ENCODE assay signal across 8 cellular contexts in the genomic region with DNA sequence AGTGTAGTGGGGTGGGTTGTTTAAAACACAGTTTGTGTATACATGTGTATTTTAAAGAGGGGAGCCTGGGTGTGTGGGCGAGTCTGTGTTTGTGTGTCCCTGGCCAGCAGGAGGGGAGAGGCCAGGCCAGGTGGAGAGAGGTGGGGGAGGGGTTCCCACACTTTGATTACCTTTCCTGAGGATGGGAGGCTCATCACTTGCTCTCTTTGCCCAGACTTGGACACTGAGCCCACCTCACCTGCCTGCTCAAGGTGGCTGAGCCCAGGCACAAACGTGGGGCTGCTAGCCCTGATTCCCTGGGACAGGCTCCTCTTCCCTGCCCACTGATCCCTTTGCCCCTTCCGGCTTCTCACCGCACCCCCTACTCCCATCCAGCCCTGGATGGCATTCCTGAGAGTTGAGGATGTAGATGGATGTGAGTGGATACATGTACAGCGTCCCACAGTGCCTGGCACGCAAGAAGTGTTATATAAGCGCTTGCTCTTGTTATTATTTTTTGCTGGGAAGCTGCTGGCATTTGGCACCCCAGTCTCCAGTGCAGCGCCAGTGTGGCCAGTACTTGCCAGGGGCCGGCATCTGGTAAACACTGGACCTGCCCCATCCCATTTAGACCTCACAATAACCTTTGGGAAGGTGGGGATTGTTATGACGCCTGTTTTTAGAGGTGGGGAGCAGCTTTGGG. TPM values are rescaled to one million over a fixed set of nuclear protein-coding genes. Genes with fewer than 3 reads are reported as not detected.
DNase-seq lines count a peak whose midpoint lies in the region; ATAC-seq lines count a peak whose summit lies in the region.

No MANE protein-coding gene starts in this region.

- POLR2A ChIA-PET in activated CD8-positive, alpha-beta T cell treated with anti-CD3 and anti-CD28 coated beads, Interleukin-2, amount 10 ng/mL, durations not matched to agents 7 days and 5 days (lab: Charles Lee) = no interaction called here

- no peaks in the 10 kb centered on the region for H3K9me3 ChIP-seq in iPS DF 6.9 (ENCODE audit: control insufficient read depth, insufficient read depth, low read length)

- CTCF ChIA-PET in activated CD8-positive, alpha-beta T cell treated with anti-CD3 and anti-CD28 coated beads, Interleukin-2, amount 10 ng/mL, durations not matched to agents 7 days and 5 days (lab: Charles Lee) = interaction anchor here (0.6 to 1.5 kb wide), 2 partner anchors 156 to 271 kb away, joined by 3 read pairs; no protein-coding TSS in a partner anchor

- peak overlapping the region; percentile 98 for H3K27ac Mint-ChIP-seq in activated CD8-positive, alpha-beta T cell treated with anti-CD3 and anti-CD28 coated beads, Interleukin-2, amount 10 ng/mL, durations not matched to agents 7 days and 5 days
- H3K27ac Mint-ChIP-seq in stimulated activated effector memory CD8-positive, alpha-beta T cell treated with anti-CD3 and anti-CD28 coated beads, Interleukin-12 subunit alpha, Interleukin-12 subunit beta, amount 100 ng/mL, for 72 hours = peak overlapping the region; percentile 99

- H3K27ac ChIP-seq in iPS DF 6.9 (ENCODE audit: low read length) = no peak overlapping the region

- no peak for ATAC-seq in activated CD8-positive, alpha-beta T cell treated with anti-CD3 and anti-CD28 coated beads, Interleukin-2, amount 10 ng/mL, durations not matched to agents 7 days and 5 days
- no peak for ATAC-seq in stimulated activated effector memory CD8-positive, alpha-beta T cell treated with anti-CD3 and anti-CD28 coated beads, Interleukin-12 subunit alpha, Interleukin-12 subunit beta, amount 100 ng/mL, for 72 hours
- no peak for ATAC-seq in HG03342 (IDR thresholded peaks at IDR 0.05; ENCODE audit: unreplicated experiment)
- no peak for ATAC-seq in HG02981 (IDR thresholded peaks at IDR 0.05; ENCODE audit: unreplicated experiment)
- no peak for ATAC-seq in HG02571 (IDR thresholded peaks at IDR 0.05; ENCODE audit: unreplicated experiment)

- no peaks in the 10 kb centered on the region for H3K27me3 ChIP-seq in iPS DF 6.9 (ENCODE audit: control insufficient read depth, insufficient read depth, low read length)

- H3K4me1 Mint-ChIP-seq in activated CD8-positive, alpha-beta T cell treated with anti-CD3 and anti-CD28 coated beads, Interleukin-2, amount 10 ng/mL, durations not matched to agents 7 days and 5 days (ENCODE audit: low read depth) = peaks cover 34% of the 10 kb centered on the region
- peaks cover 39% of the 10 kb centered on the region for H3K4me1 Mint-ChIP-seq in stimulated activated effector memory CD8-positive, alpha-beta T cell treated with anti-CD3 and anti-CD28 coated beads, Interleukin-12 subunit alpha, Interleukin-12 subunit beta, amount 100 ng/mL, for 72 hours

- H3K36me3 ChIP-seq in iPS DF 6.9 (ENCODE audit: control insufficient read depth, insufficient read depth, low read length) = no peaks in the 10 kb centered on the region

- peaks cover 27% of the 10 kb centered on the region for H3K36me3 Mint-ChIP-seq in activated CD8-positive, alpha-beta T cell treated with anti-CD3 and anti-CD28 coated beads, Interleukin-2, amount 10 ng/mL, durations not matched to agents 7 days and 5 days (ENCODE audit: low read depth)
- H3K36me3 Mint-ChIP-seq in stimulated activated effector memory CD8-positive, alpha-beta T cell treated with anti-CD3 and anti-CD28 coated beads, Interleukin-12 subunit alpha, Interleukin-12 subunit beta, amount 100 ng/mL, for 72 hours = peaks cover 29% of the 10 kb centered on the region

- H3K9me3 Mint-ChIP-seq in activated CD8-positive, alpha-beta T cell treated with anti-CD3 and anti-CD28 coated beads, Interleukin-2, amount 10 ng/mL, durations not matched to agents 7 days and 5 days (ENCODE audit: insufficient read depth) = no peaks in the 10 kb centered on the region
- no peaks in the 10 kb centered on the region for H3K9me3 Mint-ChIP-seq in stimulated activated effector memory CD8-positive, alpha-beta T cell treated with anti-CD3 and anti-CD28 coated beads, Interleukin-12 subunit alpha, Interleukin-12 subunit beta, amount 100 ng/mL, for 72 hours

- no CpG with 5 or more reads among the region's 10 CpGs for WGBS in iPS DF 6.9 (ENCODE audit: insufficient coverage, insufficient read length)

- peaks cover 13% of the 10 kb centered on the region for H3K4me1 ChIP-seq in iPS DF 6.9 (ENCODE audit: control insufficient read depth, insufficient read depth, low read length)

- no peaks in the 10 kb centered on the region for H3K27me3 Mint-ChIP-seq in activated CD8-positive, alpha-beta T cell treated with anti-CD3 and anti-CD28 coated beads, Interleukin-2, amount 10 ng/mL, durations not matched to agents 7 days and 5 days (ENCODE audit: low read depth)

- DNase-seq in NCI-H82 (lab: John Stamatoyannopoulos, UW) (peak; percentile 49), NCI-H82 treated with DMSO at 0.1 percent for 48 hours (lab: John Stamatoyannopoulos, UW; ENCODE audit: unreplicated experiment) (no peak), iPS DF 6.9 (ENCODE audit: low read depth, low spot score) (no peak)
- DNase-seq in activated CD8-positive, alpha-beta T cell treated with anti-CD3 and anti-CD28 coated beads, Interleukin-2, amount 10 ng/mL, durations not matched to agents 7 days and 5 days = no peak
- DNase-seq in stimulated activated effector memory CD8-positive, alpha-beta T cell treated with anti-CD3 and anti-CD28 coated beads, Interleukin-12 subunit alpha, Interleukin-12 subunit beta, amount 100 ng/mL, for 72 hours (ENCODE audit: low spot score in 2 of 2) = peak in 1 of 2 donors; percentile 67

- peak overlapping the region; percentile 31; the same call in 1 of the 2 replicates for H3K4me3 ChIP-seq in iPS DF 6.9 (ENCODE audit: low read length)

- peak overlapping the region; percentile 95 for H3K4me3 Mint-ChIP-seq in activated CD8-positive, alpha-beta T cell treated with anti-CD3 and anti-CD28 coated beads, Interleukin-2, amount 10 ng/mL, durations not matched to agents 7 days and 5 days
- H3K4me3 Mint-ChIP-seq in stimulated activated effector memory CD8-positive, alpha-beta T cell treated with anti-CD3 and anti-CD28 coated beads, Interleukin-12 subunit alpha, Interleukin-12 subunit beta, amount 100 ng/mL, for 72 hours = peak overlapping the region; percentile 96

RNA-seq across cellular contexts. Expression of a gene that starts 2.7 kb away (rescaled TPM):
- 10 to 100 TPM; 28.8 to 32.0 TPM for total RNA-seq in activated CD8-positive, alpha-beta T cell treated with anti-CD3 and anti-CD28 coated beads, Interleukin-2, amount 10 ng/mL, durations not matched to agents 7 days and 5 days

RNA-seq across cellular contexts. Expression of a gene that starts 39.8 kb away (rescaled TPM):
- total RNA-seq in activated CD8-positive, alpha-beta T cell treated with anti-CD3 and anti-CD28 coated beads, Interleukin-2, amount 10 ng/mL, durations not matched to agents 7 days and 5 days = 10 to 100 TPM; 28.7 to 30.2 TPM
